In genomic region chr3:73342077-73342476, GRCh38 we compare ENCODE assay signal across 25 cellular contexts.
"Had no signal": no experiment of that assay in that cellular context is flagged by ENCODE, and none has a peak within 500 bp of the region (broad histone marks: within the 10 kb centered on the region; RNA-seq: fewer than 3 reads in every experiment).

No MANE protein-coding gene starts in this region.

- DNase-seq: activated CD4-positive, alpha-beta memory T cell treated with anti-CD3 and anti-CD28 coated beads for 36 hours; activated CD4-positive, alpha-beta T cell treated with anti-CD3 and anti-CD28 coated beads for 36 hours; activated CD4-positive, alpha-beta T cell treated with anti-CD3 and anti-CD28 coated beads, Interleukin-2, amount 10 ng/mL, durations not matched to agents 24 days and 14 days; activated CD4-positive, CD25-positive, alpha-beta regulatory T cell; activated CD4-positive, CD25-positive, alpha-beta regulatory T cell treated with anti-CD3 and anti-CD28 coated beads, Interleukin-2, amount 50 U/mL, for 72 hours; activated CD8-positive, alpha-beta memory T cell treated with anti-CD3 and anti-CD28 coated beads, Interleukin-2, amount 10 ng/mL, durations not matched to agents 7 days and 5 days; activated CD8-positive, alpha-beta memory T cell treated with anti-CD3 and anti-CD28 coated beads, Interleukin-2, amount 50 U/mL, for 4 hours; activated CD8-positive, alpha-beta T cell treated with anti-CD3 and anti-CD28 coated beads, Interleukin-2, amount 10 ng/mL, durations not matched to agents 7 days and 5 days; activated effector memory CD4-positive, alpha-beta T cell treated with anti-CD3 and anti-CD28 coated beads, Interleukin-2, amount 50 U/mL, for 16 hours; activated naive CD4-positive, alpha-beta T cell treated with anti-CD3 and anti-CD28 coated beads, Interleukin-2, amount 50 U/mL, for 16 hours; activated naive CD4-positive, alpha-beta T cell treated with Interleukin-2 at 50 U/mL for 16 hours; activated T-cell treated with anti-CD3 and anti-CD28 coated beads, Interleukin-2, amount 50 U/mL, for 1 hour; activated T-cell treated with anti-CD3 and anti-CD28 coated beads, Interleukin-2, amount 50 U/mL, for 48 hours; amniotic stem cell; anterior cingulate cortex; brain microvascular endothelial cell; cortex of kidney; dermis blood vessel endothelial cell; effector CD4-positive, alpha-beta T cell; effector memory CD8-positive, alpha-beta T cell; erythroblast; foreskin melanocyte; T-helper 2 cell had no signal

- H3K36me3 ChIP-seq: brain microvascular endothelial cell, esophagus muscularis mucosa, gastroesophageal sphincter had no signal

- H3K4me3 ChIP-seq: esophagus muscularis mucosa, gastroesophageal sphincter had no signal

- ATAC-seq: activated CD4-positive, alpha-beta T cell treated with anti-CD3 and anti-CD28 coated beads for 36 hours; activated CD8-positive, alpha-beta memory T cell treated with anti-CD3 and anti-CD28 coated beads, Interleukin-2, amount 10 ng/mL, durations not matched to agents 7 days and 5 days; activated CD8-positive, alpha-beta T cell treated with anti-CD3 and anti-CD28 coated beads, Interleukin-2, amount 10 ng/mL, durations not matched to agents 7 days and 5 days; effector memory CD8-positive, alpha-beta T cell; gastroesophageal sphincter had no signal

- H3K27ac ChIP-seq: brain microvascular endothelial cell, esophagus muscularis mucosa, gastroesophageal sphincter had no signal

- H3K27me3 ChIP-seq: brain microvascular endothelial cell, esophagus muscularis mucosa, gastroesophageal sphincter had no signal

- H3K4me1 ChIP-seq: esophagus muscularis mucosa, gastroesophageal sphincter had no signal
